Comparison of ENCODE assay signal across 1 cellular context in genomic region chr2:220940646-220941045, GRCh38.
TF ChIP-seq lines count a peak whose summit lies in the region.

No MANE protein-coding gene starts in this region.

TF ChIP-seq in H1, 55 proteins besides CTCF, POLR2A, EP300 and RAD21 (continued from another document):
- TF ChIP-seq CHD7 (IDR thresholded peaks at IDR 0.05; ENCODE audit: insufficient replicate concordance, low read length) (no peak), MAFK (IDR thresholded peaks at IDR 0.05; ENCODE audit: low read depth, low read length) (no peak), MAX (IDR thresholded peaks at IDR 0.05) (no peak), SRF (IDR thresholded peaks at IDR 0.05; ENCODE audit: low read depth, low read length) (no peak), BRCA1 (IDR thresholded peaks at IDR 0.05; ENCODE audit: low read depth, low read length) (no peak), RXRA (IDR thresholded peaks at IDR 0.05; ENCODE audit: insufficient read depth, low read depth, low read length) (no peak), BACH1 (IDR thresholded peaks at IDR 0.05; ENCODE audit: low read length) (no peak), JUN (IDR thresholded peaks at IDR 0.05; ENCODE audit: low read depth, low read length) (no peak)
